ENCODE assay signal across 8 cellular contexts in the genomic region with DNA sequence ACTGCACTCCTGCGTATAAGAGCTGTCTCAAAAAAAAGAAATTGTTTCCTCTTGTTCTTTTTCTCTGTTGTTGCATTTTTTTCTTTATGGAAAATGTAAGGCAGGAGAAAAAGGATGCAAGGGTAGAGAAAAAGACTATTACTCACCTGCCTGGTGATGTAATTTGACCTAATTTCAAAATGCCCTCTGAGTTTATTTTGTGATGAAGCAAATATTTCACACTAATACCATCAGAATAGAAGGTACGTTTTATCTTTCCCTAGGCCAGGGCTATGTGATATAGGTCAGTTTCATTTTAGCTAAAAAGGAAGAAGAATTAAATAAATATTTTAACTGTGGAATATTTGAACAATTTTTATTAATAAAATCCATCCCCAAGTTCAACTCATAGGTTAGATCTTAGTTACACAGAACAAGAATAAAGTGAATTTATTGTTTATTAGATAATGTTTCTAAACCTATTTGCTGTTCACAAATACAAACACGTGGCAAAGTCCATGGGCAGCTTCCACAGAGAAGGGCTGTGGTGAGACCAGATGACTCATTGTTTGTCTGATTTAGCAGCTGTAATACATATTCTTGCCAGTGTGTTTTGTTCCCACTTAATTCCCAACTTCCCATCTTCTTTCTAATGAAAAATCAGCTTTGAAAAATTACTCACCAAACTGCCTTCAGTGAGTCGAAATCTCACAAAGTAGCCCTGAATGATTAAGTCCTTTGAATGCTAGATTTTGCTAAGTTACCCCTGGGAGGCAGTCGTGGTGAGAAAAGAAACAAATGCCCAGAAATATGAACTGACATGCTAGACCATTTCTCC. TPM values are rescaled to one million over a fixed set of nuclear protein-coding genes. Genes with fewer than 3 reads are reported as not detected.
DNase-seq lines count a peak whose midpoint lies in the region; ATAC-seq and TF ChIP-seq lines count a peak whose summit lies in the region.

No MANE protein-coding gene starts in this region.

- no peak for TF ChIP-seq POLR2A in NB4 (IDR thresholded peaks at IDR 0.05; ENCODE audit: extremely low read depth, insufficient read length)

- no peak for ATAC-seq in HG03039 (IDR thresholded peaks at IDR 0.05; ENCODE audit: unreplicated experiment)
- ATAC-seq in GM21381 (IDR thresholded peaks at IDR 0.05; ENCODE audit: unreplicated experiment), result no peak

- H3K4me3 ChIP-seq in NB4 (ENCODE audit: low read depth, low read length) (no peak overlapping the region), choroid plexus epithelial cell (ENCODE audit: low read depth, low read length) (no peak overlapping the region)

- DNase-seq in Daoy (ENCODE audit: low read depth), result peak; percentile 85
- DNase-seq in NB4 (ENCODE audit: low read depth), result peak; percentile 53
- DNase-seq in choroid plexus epithelial cell (ENCODE audit: low read depth), result peak; percentile 92
- DNase-seq in myocyte (ENCODE audit: low read depth), result peak; percentile 90
- DNase-seq in cerebellar nuclear complex (lab: John Stamatoyannopoulos, UW), result no peak
- DNase-seq in SK-N-DZ (ENCODE audit: low spot score), result no peak

- TF ChIP-seq CTCF in NB4 (IDR thresholded peaks at IDR 0.05; ENCODE audit: low read depth, low read length), result no peak
- TF ChIP-seq CTCF in choroid plexus epithelial cell (conservative IDR thresholded peaks at IDR 0.05; ENCODE audit: low read depth, low read length), result peak; percentile 25

RNA-seq across cellular contexts. Expression of a gene that starts 52.8 kb away (rescaled TPM):
- total RNA-seq in Daoy (2014; rRNA removed; shearing (Covaris generic)), result 9.7 and 12.6 TPM in 2 replicates
- 5.6 and 6.2 TPM in 2 replicates for total RNA-seq in myocyte
- polyA plus RNA-seq in myocyte (2012), result 2.1 TPM
- 14.5 and 17.6 TPM in 2 replicates for polyA plus RNA-seq in SK-N-DZ (2014; cell fraction: cytosol; rRNA removed)
- polyA plus RNA-seq in SK-N-DZ (2014; cell fraction: nucleus; rRNA removed), result 15.8 and 16.5 TPM in 2 replicates

Comparison
In these comparisons a context has a peak if more than half of its experiments do, and no peak if none do; other contexts are left out.
1. DNase-seq: peak in Daoy (single experiment), NB4 (single experiment), choroid plexus epithelial cell (single experiment) and myocyte (single experiment); none in cerebellar nuclear complex (0 of 2) and SK-N-DZ (single experiment).